In genomic region chr6:10957414-10957886, GRCh38 we compare ENCODE assay signal across 34 cellular contexts.
"Had no signal": no experiment of that assay in that cellular context is flagged by ENCODE, and none has a peak within 500 bp of the region (broad histone marks: within the 10 kb centered on the region; RNA-seq: fewer than 3 reads in every experiment).

No MANE protein-coding gene starts in this region.

- H3K27me3 ChIP-seq: MG63 had no signal

- H3K9me3 ChIP-seq: MG63 had no signal

- H3K36me3 ChIP-seq: MG63 had no signal

- H3K4me3 ChIP-seq: MG63 had no signal

- DNase-seq: Karpas-422, Kasumi-1, MG63, MM.1S, MV-4-11, NCI-H1048, NCI-H1092, NCI-H1092 treated with DMSO at 0.1 percent for 48 hours, NCI-H1105, NCI-H1105 treated with DMSO at 0.1 percent for 48 hours, NCI-H1417, NCI-H1417 treated with DMSO at 0.1 percent for 48 hours, NCI-H1436, NCI-H1436 treated with DMSO at 0.1 percent for 48 hours, NCI-H146, NCI-H1694, NCI-H1694 treated with DMSO at 0.1 percent for 48 hours, NCI-H187, NCI-H187 treated with DMSO at 0.1 percent for 48 hours, NCI-H1930, NCI-H2029, NCI-H2029 treated with DMSO at 0.1 percent for 48 hours, NCI-H2081, NCI-H2081 treated with DMSO at 0.1 percent for 48 hours, NCI-H2107, NCI-H2171, NCI-H2171 treated with DMSO at 0.1 percent for 48 hours, NCI-H2227 treated with DMSO at 0.1 percent for 48 hours, NCI-H226, NCI-H345, NCI-H446, NCI-H446 treated with DMSO at 0.1 percent for 48 hours, NCI-H510A, NCI-H510A treated with DMSO at 0.1 percent for 48 hours had no signal
